Comparison of ENCODE assay signal across 1 cellular context in genomic region chr21:46324390-46325072, GRCh38.
TF ChIP-seq lines count a peak whose summit lies in the region.

No MANE protein-coding gene starts in this region.

TF ChIP-seq in K562, 482 proteins besides CTCF, POLR2A, EP300 and RAD21 (continued from another document and continues in another):
- TF ChIP-seq, protein P1, sequence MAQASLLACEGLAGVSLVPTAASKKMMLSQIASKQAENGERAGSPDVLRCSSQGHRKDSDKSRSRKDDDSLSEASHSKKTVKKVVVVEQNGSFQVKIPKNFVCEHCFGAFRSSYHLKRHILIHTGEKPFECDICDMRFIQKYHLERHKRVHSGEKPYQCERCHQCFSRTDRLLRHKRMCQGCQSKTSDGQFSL (CRISPR knock-in tag; IDR thresholded peaks at IDR 0.05) = no peak
- TF ChIP-seq, protein P1 (tag; IDR thresholded peaks at IDR 0.05) = no peak
- no peak for TF ChIP-seq RBM39 (optimal IDR thresholded peaks at IDR 0.05; ENCODE audit: low read depth, low read length)
- TF ChIP-seq HMGN3 (IDR thresholded peaks at IDR 0.05; ENCODE audit: borderline replicate concordance, extremely low read depth, insufficient read length, low read depth, low read length) = no peak
- no peak; the same call in none of the 2 replicates for TF ChIP-seq NFIC (IDR thresholded peaks at IDR 0.05)
- TF ChIP-seq TFAM (CRISPR knock-in tag; conservative IDR thresholded peaks at IDR 0.05) = no peak
- TF ChIP-seq, protein P2, sequence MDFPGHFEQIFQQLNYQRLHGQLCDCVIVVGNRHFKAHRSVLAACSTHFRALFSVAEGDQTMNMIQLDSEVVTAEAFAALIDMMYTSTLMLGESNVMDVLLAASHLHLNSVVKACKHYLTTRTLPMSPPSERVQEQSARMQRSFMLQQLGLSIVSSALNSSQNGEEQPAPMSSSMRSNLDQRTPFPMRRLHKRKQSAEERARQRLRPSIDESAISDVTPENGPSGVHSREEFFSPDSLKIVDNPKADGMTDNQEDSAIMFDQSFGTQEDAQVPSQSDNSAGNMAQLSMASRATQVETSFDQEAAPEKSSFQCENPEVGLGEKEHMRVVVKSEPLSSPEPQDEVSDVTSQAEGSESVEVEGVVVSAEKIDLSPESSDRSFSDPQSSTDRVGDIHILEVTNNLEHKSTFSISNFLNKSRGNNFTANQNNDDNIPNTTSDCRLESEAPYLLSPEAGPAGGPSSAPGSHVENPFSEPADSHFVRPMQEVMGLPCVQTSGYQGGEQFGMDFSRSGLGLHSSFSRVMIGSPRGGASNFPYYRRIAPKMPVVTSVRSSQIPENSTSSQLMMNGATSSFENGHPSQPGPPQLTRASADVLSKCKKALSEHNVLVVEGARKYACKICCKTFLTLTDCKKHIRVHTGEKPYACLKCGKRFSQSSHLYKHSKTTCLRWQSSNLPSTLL (IDR thresholded peaks at IDR 0.05) = no peak
- TF ChIP-seq ZKSCAN3 (CRISPR knock-in tag; IDR thresholded peaks at IDR 0.05) = no peak
- TF ChIP-seq, protein P3, sequence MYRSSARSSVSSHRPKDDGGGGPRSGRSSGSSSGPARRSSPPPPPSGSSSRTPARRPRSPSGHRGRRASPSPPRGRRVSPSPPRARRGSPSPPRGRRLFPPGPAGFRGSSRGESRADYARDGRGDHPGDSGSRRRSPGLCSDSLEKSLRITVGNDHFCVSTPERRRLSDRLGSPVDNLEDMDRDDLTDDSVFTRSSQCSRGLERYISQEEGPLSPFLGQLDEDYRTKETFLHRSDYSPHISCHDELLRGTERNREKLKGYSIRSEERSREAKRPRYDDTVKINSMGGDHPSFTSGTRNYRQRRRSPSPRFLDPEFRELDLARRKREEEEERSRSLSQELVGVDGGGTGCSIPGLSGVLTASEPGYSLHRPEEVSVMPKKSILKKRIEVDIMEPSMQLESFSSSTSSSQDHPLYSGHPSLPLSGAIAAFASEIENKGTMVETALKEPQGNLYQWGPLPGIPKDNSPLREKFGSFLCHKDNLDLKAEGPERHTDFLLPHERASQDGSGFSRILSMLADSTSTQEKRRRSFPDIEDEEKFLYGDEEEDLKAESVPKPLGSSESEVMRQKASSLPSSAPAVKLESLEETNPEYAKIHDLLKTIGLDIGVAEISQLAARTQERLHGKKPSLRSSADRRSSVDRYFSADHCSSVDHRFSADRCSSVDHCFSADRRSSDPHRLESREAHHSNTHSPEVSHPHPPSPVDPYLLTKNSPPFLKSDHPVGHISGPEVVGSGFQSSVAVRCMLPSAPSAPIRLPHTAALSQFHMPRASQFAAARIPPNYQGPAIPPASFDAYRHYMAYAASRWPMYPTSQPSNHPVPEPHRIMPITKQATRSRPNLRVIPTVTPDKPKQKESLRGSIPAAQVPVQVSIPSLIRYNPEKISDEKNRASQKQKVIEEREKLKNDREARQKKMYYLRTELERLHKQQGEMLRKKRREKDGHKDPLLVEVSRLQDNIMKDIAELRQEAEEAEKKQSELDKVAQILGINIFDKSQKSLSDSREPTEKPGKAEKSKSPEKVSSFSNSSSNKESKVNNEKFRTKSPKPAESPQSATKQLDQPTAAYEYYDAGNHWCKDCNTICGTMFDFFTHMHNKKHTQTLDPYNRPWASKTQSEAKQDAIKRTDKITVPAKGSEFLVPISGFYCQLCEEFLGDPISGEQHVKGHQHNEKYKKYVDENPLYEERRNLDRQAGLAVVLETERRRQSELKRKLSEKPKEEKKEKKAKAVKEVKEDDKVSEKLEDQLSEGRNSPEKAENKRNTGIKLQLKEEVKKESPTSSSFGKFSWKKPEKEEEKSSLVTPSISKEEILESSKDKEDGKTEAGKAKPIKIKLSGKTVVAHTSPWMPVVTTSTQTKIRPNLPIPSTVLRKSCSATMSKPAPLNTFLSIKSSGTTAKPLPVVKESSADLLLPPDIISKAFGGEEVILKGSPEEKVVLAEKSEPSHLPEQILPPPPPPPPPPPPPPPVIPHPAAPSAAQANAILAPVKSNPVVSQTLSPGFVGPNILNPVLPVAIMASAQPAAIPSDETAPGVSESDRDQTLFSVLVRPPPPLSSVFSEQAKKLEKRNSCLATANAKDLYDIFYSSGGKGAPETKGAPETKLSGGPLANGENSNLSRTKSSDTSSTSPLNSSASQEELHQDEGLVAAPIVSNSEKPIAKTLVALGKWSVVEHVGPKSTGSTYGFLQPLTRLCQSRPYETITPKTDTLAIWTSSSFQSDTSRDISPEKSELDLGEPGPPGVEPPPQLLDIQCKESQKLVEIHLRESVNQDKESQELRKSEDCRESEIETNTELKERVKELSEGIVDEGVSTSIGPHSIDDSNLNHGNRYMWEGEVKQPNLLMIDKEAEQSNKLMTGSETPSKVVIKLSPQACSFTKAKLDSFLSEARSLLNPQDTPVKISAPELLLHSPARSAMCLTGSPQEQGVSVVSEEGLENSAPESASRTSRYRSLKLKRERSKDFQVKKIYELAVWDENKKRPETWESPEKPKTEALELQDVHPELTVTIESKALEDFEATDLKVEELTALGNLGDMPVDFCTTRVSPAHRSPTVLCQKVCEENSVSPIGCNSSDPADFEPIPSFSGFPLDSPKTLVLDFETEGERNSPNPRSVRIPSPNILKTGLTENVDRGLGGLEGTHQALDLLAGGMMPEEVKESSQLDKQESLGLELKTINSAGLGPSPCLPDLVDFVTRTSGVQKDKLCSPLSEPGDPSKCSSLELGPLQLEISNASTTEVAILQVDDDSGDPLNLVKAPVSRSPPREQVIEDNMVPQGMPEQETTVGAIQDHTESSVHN (IDR thresholded peaks at IDR 0.05; ENCODE audit: borderline replicate concordance in 1 of 2, low read depth in 1 of 2) = no peak
- TF ChIP-seq, protein P4, sequence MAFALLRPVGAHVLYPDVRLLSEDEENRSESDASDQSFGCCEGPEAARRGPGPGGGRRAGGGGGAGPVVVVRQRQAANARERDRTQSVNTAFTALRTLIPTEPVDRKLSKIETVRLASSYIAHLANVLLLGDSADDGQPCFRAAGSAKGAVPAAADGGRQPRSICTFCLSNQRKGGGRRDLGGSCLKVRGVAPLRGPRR (CRISPR knock-in tag; IDR thresholded peaks at IDR 0.05) = no peak
- TF ChIP-seq, protein P5, sequence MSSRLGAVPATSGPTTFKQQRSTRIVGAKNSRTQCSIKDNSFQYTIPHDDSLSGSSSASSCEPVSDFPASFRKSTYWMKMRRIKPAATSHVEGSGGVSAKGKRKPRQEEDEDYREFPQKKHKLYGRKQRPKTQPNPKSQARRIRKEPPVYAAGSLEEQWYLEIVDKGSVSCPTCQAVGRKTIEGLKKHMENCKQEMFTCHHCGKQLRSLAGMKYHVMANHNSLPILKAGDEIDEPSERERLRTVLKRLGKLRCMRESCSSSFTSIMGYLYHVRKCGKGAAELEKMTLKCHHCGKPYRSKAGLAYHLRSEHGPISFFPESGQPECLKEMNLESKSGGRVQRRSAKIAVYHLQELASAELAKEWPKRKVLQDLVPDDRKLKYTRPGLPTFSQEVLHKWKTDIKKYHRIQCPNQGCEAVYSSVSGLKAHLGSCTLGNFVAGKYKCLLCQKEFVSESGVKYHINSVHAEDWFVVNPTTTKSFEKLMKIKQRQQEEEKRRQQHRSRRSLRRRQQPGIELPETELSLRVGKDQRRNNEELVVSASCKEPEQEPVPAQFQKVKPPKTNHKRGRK (tag; IDR thresholded peaks at IDR 0.05) = no peak
- TF ChIP-seq ZBTB8A (IDR thresholded peaks at IDR 0.05; ENCODE audit: partially characterized antibody) = no peak
- no peak for TF ChIP-seq SRSF7 (optimal IDR thresholded peaks at IDR 0.05; ENCODE audit: low read depth, low read length)
- no peak for TF ChIP-seq HDAC6 (IDR thresholded peaks at IDR 0.05; ENCODE audit: low read depth, low read length)
- no peak for TF ChIP-seq BCL6 (CRISPR knock-in tag; IDR thresholded peaks at IDR 0.05)
- TF ChIP-seq, protein P6, sequence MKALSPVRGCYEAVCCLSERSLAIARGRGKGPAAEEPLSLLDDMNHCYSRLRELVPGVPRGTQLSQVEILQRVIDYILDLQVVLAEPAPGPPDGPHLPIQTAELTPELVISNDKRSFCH (CRISPR knock-in tag; IDR thresholded peaks at IDR 0.05) = no peak
- TF ChIP-seq, protein P6 (tag; IDR thresholded peaks at IDR 0.05) = peak; percentile 59; the same call in 1 of the 2 replicates
- TF ChIP-seq CC2D1A (IDR thresholded peaks at IDR 0.05) = no peak
- no peak for TF ChIP-seq HNRNPH1 (optimal IDR thresholded peaks at IDR 0.05; ENCODE audit: low read depth, low read length)
- TF ChIP-seq TCF3 (CRISPR knock-in tag; IDR thresholded peaks at IDR 0.05) = peak; percentile 15; the same call in 1 of the 2 replicates
- no peak for TF ChIP-seq ZNF785 (CRISPR knock-in tag; IDR thresholded peaks at IDR 0.05)
- no peak for TF ChIP-seq PCBP1 (IDR thresholded peaks at IDR 0.05; ENCODE audit: low read depth, low read length, poor library complexity, severe bottlenecking)
- TF ChIP-seq ZNF24 (IDR thresholded peaks at IDR 0.05) = 0 out of 2 replicates have a peak, but pooled peaks have one; percentile 9
- TF ChIP-seq BRD4 (IDR thresholded peaks at IDR 0.05) = no peak
- TF ChIP-seq ZNF274 (IDR thresholded peaks at IDR 0.05; ENCODE audit: borderline replicate concordance, low read depth, low read length) = no peak
- TF ChIP-seq HDAC3 (IDR thresholded peaks at IDR 0.05; ENCODE audit: borderline replicate concordance, partially characterized antibody) = no peak
- TF ChIP-seq ZNF398 (CRISPR knock-in tag; IDR thresholded peaks at IDR 0.05) = no peak
- TF ChIP-seq HCFC1 (IDR thresholded peaks at IDR 0.05; ENCODE audit: low read depth, low read length) = peak; percentile 33
- no peak for TF ChIP-seq SNIP1 (IDR thresholded peaks at IDR 0.05; ENCODE audit: low read depth)
- no peak for TF ChIP-seq TEAD4 (IDR thresholded peaks at IDR 0.05; ENCODE audit: low read length)
- no peak for TF ChIP-seq TEAD4 (CRISPR knock-in tag; IDR thresholded peaks at IDR 0.05; ENCODE audit: borderline replicate concordance)
- peak; percentile 86 for TF ChIP-seq ZFX (CRISPR knock-in tag; IDR thresholded peaks at IDR 0.05)
- TF ChIP-seq EZH2 (IDR thresholded peaks at IDR 0.05; ENCODE audit: borderline replicate concordance, low read depth, low read length) = no peak
- TF ChIP-seq KLF1 (tag; IDR thresholded peaks at IDR 0.05) = no peak
- TF ChIP-seq FOS (IDR thresholded peaks at IDR 0.05; ENCODE audit: extremely low read depth, insufficient read length) = peak; percentile 12
- no peak for TF ChIP-seq MIER1 (IDR thresholded peaks at IDR 0.05; ENCODE audit: low read depth)
- TF ChIP-seq SMAD2 (IDR thresholded peaks at IDR 0.05; ENCODE audit: low read depth, low read length) = no peak
- TF ChIP-seq HIVEP1 (CRISPR knock-in tag; IDR thresholded peaks at IDR 0.05) = no peak
- peak; percentile 48 for TF ChIP-seq CXXC5 (CRISPR knock-in tag; IDR thresholded peaks at IDR 0.05)
- TF ChIP-seq PURB (CRISPR knock-in tag; IDR thresholded peaks at IDR 0.05; ENCODE audit: low read depth) = no peak
- no peak for TF ChIP-seq MCM5 (IDR thresholded peaks at IDR 0.05; ENCODE audit: low read depth)
- TF ChIP-seq SPI1 (IDR thresholded peaks at IDR 0.05; ENCODE audit: borderline replicate concordance, low read depth, low read length) = no peak
- TF ChIP-seq ZNF79 (CRISPR knock-in tag; IDR thresholded peaks at IDR 0.05; ENCODE audit: low read depth) = no peak
- TF ChIP-seq, protein P7, sequence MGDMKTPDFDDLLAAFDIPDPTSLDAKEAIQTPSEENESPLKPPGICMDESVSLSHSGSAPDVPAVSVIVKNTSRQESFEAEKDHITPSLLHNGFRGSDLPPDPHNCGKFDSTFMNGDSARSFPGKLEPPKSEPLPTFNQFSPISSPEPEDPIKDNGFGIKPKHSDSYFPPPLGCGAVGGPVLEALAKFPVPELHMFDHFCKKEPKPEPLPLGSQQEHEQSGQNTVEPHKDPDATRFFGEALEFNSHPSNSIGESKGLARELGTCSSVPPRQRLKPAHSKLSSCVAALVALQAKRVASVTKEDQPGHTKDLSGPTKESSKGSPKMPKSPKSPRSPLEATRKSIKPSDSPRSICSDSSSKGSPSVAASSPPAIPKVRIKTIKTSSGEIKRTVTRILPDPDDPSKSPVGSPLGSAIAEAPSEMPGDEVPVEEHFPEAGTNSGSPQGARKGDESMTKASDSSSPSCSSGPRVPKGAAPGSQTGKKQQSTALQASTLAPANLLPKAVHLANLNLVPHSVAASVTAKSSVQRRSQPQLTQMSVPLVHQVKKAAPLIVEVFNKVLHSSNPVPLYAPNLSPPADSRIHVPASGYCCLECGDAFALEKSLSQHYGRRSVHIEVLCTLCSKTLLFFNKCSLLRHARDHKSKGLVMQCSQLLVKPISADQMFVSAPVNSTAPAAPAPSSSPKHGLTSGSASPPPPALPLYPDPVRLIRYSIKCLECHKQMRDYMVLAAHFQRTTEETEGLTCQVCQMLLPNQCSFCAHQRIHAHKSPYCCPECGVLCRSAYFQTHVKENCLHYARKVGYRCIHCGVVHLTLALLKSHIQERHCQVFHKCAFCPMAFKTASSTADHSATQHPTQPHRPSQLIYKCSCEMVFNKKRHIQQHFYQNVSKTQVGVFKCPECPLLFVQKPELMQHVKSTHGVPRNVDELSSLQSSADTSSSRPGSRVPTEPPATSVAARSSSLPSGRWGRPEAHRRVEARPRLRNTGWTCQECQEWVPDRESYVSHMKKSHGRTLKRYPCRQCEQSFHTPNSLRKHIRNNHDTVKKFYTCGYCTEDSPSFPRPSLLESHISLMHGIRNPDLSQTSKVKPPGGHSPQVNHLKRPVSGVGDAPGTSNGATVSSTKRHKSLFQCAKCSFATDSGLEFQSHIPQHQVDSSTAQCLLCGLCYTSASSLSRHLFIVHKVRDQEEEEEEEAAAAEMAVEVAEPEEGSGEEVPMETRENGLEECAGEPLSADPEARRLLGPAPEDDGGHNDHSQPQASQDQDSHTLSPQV (IDR thresholded peaks at IDR 0.05) = no peak
- no peak; the same call in 1 of the 2 replicates for TF ChIP-seq SMC3 (conservative IDR thresholded peaks at IDR 0.05; ENCODE audit: insufficient read depth, low read depth, low read length)
- TF ChIP-seq IRF1 (CRISPR knock-in tag; IDR thresholded peaks at IDR 0.05; ENCODE audit: borderline replicate concordance) = no peak
- TF ChIP-seq NEUROD1 (IDR thresholded peaks at IDR 0.05; ENCODE audit: borderline replicate concordance, low read depth, low read length, partially characterized antibody) = no peak
